Comparison of ENCODE assay signal across 23 cellular contexts in the genomic region with DNA sequence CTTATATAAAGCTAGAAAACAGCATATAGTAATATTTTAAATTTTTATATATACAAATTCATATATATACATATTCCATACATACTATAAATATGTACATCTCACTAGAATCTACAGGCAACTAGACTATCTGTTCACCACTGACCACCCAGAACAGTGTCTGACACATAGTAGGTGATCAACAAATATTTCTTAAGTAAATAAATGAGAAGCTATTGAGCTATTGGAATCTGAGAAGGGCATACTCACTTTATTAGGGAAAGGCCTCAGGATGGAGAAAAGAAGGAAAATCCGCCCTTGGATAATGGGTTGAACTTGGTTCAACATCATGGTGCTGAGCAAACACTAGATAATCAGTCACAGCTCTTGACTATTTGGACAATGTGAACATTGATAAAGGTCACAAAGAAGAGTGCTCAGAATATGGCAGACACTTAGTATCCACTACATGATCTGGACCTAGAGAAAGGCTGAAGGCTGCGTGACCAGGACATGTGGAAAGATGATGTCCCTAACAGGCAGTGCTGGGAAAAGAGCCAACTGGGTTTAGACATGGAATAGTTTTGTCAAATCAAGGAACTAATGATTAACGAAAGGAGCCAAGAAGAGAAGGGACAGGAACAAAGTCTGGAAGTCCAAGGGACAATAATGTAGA.
DNase-seq lines count a peak whose midpoint lies in the region; ATAC-seq, FAIRE-seq and TF ChIP-seq lines count a peak whose summit lies in the region.
"Had no signal": no experiment of that assay in that cellular context is flagged by ENCODE, and none has a peak within 500 bp of the region (broad histone marks: within the 10 kb centered on the region; RNA-seq: fewer than 3 reads in every experiment).

No MANE protein-coding gene starts in this region.

- H3K9me3 Mint-ChIP-seq in Caco-2 (ENCODE audit: unreplicated experiment) (peaks cover 18% of the 10 kb centered on the region), chondrocyte (ENCODE audit: low read depth) (peaks cover 7% of the 10 kb centered on the region)
- H3K9me3 Mint-ChIP-seq: CD8-positive, alpha-beta T cell; HFFc6 had no signal

- ATAC-seq in HepG2: peak; percentile 95
- ATAC-seq in GM19395 (IDR thresholded peaks at IDR 0.05; ENCODE audit: unreplicated experiment): no peak
- ATAC-seq: CD8-positive, alpha-beta T cell; GM12878; HCT116 had no signal

- H3K4me3 ChIP-seq in Caco-2 (ENCODE audit: low read depth, low read length) (no peak overlapping the region), HepG2 (replicated peaks in 1 of 3; ENCODE audit: insufficient read depth in 1 of 3, low read depth in 2 of 3, low read length in 3 of 3) (no peak overlapping the region), MG63 (no peak overlapping the region)
- H3K4me3 ChIP-seq: BLaER1 treated with 17β-estradiol and CSF1 and Interleukin-3, amounts not matched to agents 10 nM and 100 nM; GM12878 had no signal

- no TSS peak for BruUV-seq in Caco-2 (replicated peaks; lab: Mats Ljungman, UMichigan)
- BruUV-seq in HepG2 (replicated peaks; lab: Mats Ljungman, UMichigan): no TSS peak

- no peaks in the 10 kb centered on the region for H3K27me3 ChIP-seq in Caco-2 (replicated peaks; ENCODE audit: control insufficient read depth, insufficient read depth, low read length)
- H3K27me3 ChIP-seq in HepG2 (ENCODE audit: control insufficient read depth in 1 of 2, insufficient read depth in 2 of 2, low read length in 2 of 2): no peaks in the 10 kb centered on the region
- H3K27me3 ChIP-seq in MG63: no peaks in the 10 kb centered on the region
- H3K27me3 ChIP-seq: BLaER1 treated with 17β-estradiol and CSF1 and Interleukin-3, amounts not matched to agents 10 nM and 100 nM had no signal

- H3K79me2 ChIP-seq in HepG2 (ENCODE audit: insufficient read depth, low read length): no peaks in the 10 kb centered on the region

- peak in 1 of 2 experiments; percentile 46; a peak in 1 of 4 replicates for TF ChIP-seq EP300 in HepG2 (IDR thresholded peaks at IDR 0.05; ENCODE audit: low read depth in 2 of 2, low read length in 2 of 2)
- TF ChIP-seq EP300 in HepG2 (CRISPR knock-in tag; IDR thresholded peaks at IDR 0.05; ENCODE audit: borderline replicate concordance): no peak

- H2AFZ ChIP-seq in HepG2 (ENCODE audit: low read length): no peak overlapping the region

- no peak for DNase-seq in Caco-2
- no peak for DNase-seq in chondrocyte (ENCODE audit: low spot score)
- DNase-seq in HepG2 (ENCODE audit: low spot score): peak; percentile 70
- DNase-seq in renal cortical epithelial cell (ENCODE audit: low read depth): peak; percentile 31
- no peak for DNase-seq in NCI-H1694 treated with DMSO at 0.1 percent for 48 hours (lab: John Stamatoyannopoulos, UW)
- no peak for DNase-seq in MG63
- no peak for DNase-seq in activated T-cell treated with anti-CD3 and anti-CD28 coated beads, Interleukin-2, amount 50 U/mL, for 1 hour
- DNase-seq: 8988T; CD8-positive, alpha-beta T cell; DMS 273 treated with DMSO at 0.1 percent for 48 hours; DMS53; DND-41; EL; GOT3; H7; HFFc6 had no signal

- peak; percentile 28 for FAIRE-seq in HepG2 (lab: Jason Lieb, UNC)
- FAIRE-seq: GM12878, GM19239 had no signal

- in situ Hi-C loops in HepG2 (cut with HindIII; ENCODE audit: extremely low pct_ligation_motif_present, low pct_unique_long_range_greater_than_20kb): no loop called here

- H3K9me3 ChIP-seq in Caco-2: no peaks in the 10 kb centered on the region
- H3K9me3 ChIP-seq in HepG2 (ENCODE audit: low read length): no peaks in the 10 kb centered on the region
- no peaks in the 10 kb centered on the region for H3K9me3 ChIP-seq in MG63
- H3K9me3 ChIP-seq: BLaER1 treated with 17β-estradiol and CSF1 and Interleukin-3, amounts not matched to agents 10 nM and 100 nM had no signal

- H3K4me2 ChIP-seq in HepG2 (ENCODE audit: low read depth, low read length): no peak overlapping the region
- H3K4me2 ChIP-seq: BLaER1 treated with 17β-estradiol and CSF1 and Interleukin-3, amounts not matched to agents 10 nM and 100 nM had no signal

- no peaks in the 10 kb centered on the region for H3K36me3 ChIP-seq in Caco-2 (ENCODE audit: control insufficient read depth, insufficient read depth, low read length)
- no peaks in the 10 kb centered on the region; a peak in 1 of 5 replicates for H3K36me3 ChIP-seq in HepG2 (replicated peaks in 1 of 2; ENCODE audit: control insufficient read depth in 1 of 2, insufficient read depth in 2 of 2, low read length in 2 of 2)
- peaks cover 2% of the 10 kb centered on the region; the same call in 1 of the 2 replicates for H3K36me3 ChIP-seq in MG63

- intact Hi-C loops in Caco-2 (cut with micrococcal nuclease; ENCODE audit: unreplicated experiment) (loop anchor here (10.0 kb wide), 1 partner anchor 128 kb away; no protein-coding TSS in a partner anchor), HepG2 (cut with micrococcal nuclease; ENCODE audit: unreplicated experiment) (no loop called here)

- 58% methylated on average over 3 of the region's 3 CpGs for WGBS in HepG2 (ENCODE audit: low lambda C conversion rate)

- H3K4me3 Mint-ChIP-seq in Caco-2 (ENCODE audit: unreplicated experiment) (no peak overlapping the region), chondrocyte (ENCODE audit: unreplicated experiment) (no peak overlapping the region)
- H3K4me3 Mint-ChIP-seq: B cell; CD8-positive, alpha-beta T cell; HFFc6 had no signal

- no peaks in the 10 kb centered on the region for H3K27me3 Mint-ChIP-seq in Caco-2 (ENCODE audit: insufficient read depth, unreplicated experiment)
- H3K27me3 Mint-ChIP-seq in chondrocyte (ENCODE audit: low read depth): no peaks in the 10 kb centered on the region
- H3K27me3 Mint-ChIP-seq: B cell had no signal

- H3K4me1 ChIP-seq in Caco-2 (0 out of 2 replicates have a peak, but pooled peaks cover 9% of the 10 kb centered on the region), HepG2 (ENCODE audit: insufficient read depth, low read length) (peaks cover 27% of the 10 kb centered on the region)

- CTCF ChIA-PET in Caco-2 (lab: Charles Lee) (no interaction called here), HepG2 (lab: Yijun Ruan, JAX; ENCODE audit: low intra/inter-chr PET ratio, low total read pairs) (no interaction called here)

- no peak for TF ChIP-seq CTCF in Caco-2 (IDR thresholded peaks at IDR 0.05; ENCODE audit: insufficient read depth in 1 of 2, low read depth in 1 of 2, low read length in 1 of 2, severe bottlenecking in 1 of 2, unreplicated experiment in 1 of 2)
- no peak for TF ChIP-seq CTCF in chondrocyte (IDR thresholded peaks at IDR 0.05)
- no peak for TF ChIP-seq CTCF in HepG2 (CRISPR knock-in tag; IDR thresholded peaks at IDR 0.05)

- H3K27ac Mint-ChIP-seq in Caco-2 (ENCODE audit: unreplicated experiment): peak overlapping the region; percentile 12
- peak overlapping the region; percentile 2 for H3K27ac Mint-ChIP-seq in chondrocyte (ENCODE audit: unreplicated experiment)
- H3K27ac Mint-ChIP-seq: B cell; CD8-positive, alpha-beta T cell; HFFc6 had no signal

- peak overlapping the region; percentile 10 for H3K27ac ChIP-seq in HepG2 (ENCODE audit: extremely low read length, insufficient read depth, low read length)
- H3K27ac ChIP-seq: BLaER1 treated with 17β-estradiol and CSF1 and Interleukin-3, amounts not matched to agents 10 nM and 100 nM; HL-60 had no signal

- H3K4me1 Mint-ChIP-seq in Caco-2 (ENCODE audit: low read depth, unreplicated experiment): peaks cover 9% of the 10 kb centered on the region
- peaks cover 25% of the 10 kb centered on the region for H3K4me1 Mint-ChIP-seq in chondrocyte (ENCODE audit: low read depth)
- H3K4me1 Mint-ChIP-seq: B cell had no signal

- H3K36me3 Mint-ChIP-seq in Caco-2 (ENCODE audit: insufficient read depth, unreplicated experiment) (peaks cover 11% of the 10 kb centered on the region), chondrocyte (ENCODE audit: low read depth) (peaks cover 5% of the 10 kb centered on the region)

- no peak overlapping the region for H3K9ac ChIP-seq in HepG2 (ENCODE audit: insufficient read depth, low read depth, low read length)
- H3K9ac ChIP-seq: BLaER1 treated with 17β-estradiol and CSF1 and Interleukin-3, amounts not matched to agents 10 nM and 100 nM had no signal

- H4K20me1 ChIP-seq in HepG2 (ENCODE audit: insufficient read depth, low read length): no peaks in the 10 kb centered on the region
- H4K20me1 ChIP-seq: BLaER1 treated with 17β-estradiol and CSF1 and Interleukin-3, amounts not matched to agents 10 nM and 100 nM had no signal

- POLR2A ChIA-PET in Caco-2 (lab: Charles Lee) (no interaction called here), HepG2 (lab: Yijun Ruan, JAX) (no interaction called here)

- no peak for TF ChIP-seq RAD21 in HepG2 (CRISPR knock-in tag; IDR thresholded peaks at IDR 0.05)

- no peak for TF ChIP-seq POLR2A in HepG2 (IDR thresholded peaks at IDR 0.05; ENCODE audit: insufficient read depth in 1 of 2, low read depth in 2 of 2, low read length in 2 of 2)

TF ChIP-seq in HepG2, 621 proteins besides CTCF, POLR2A, EP300 and RAD21 (continues in another document):
- TF ChIP-seq RFX3 (CRISPR knock-in tag; IDR thresholded peaks at IDR 0.05): no peak
- TF ChIP-seq ATAD3A (CRISPR knock-in tag; IDR thresholded peaks at IDR 0.05): no peak
- TF ChIP-seq, protein P1, sequence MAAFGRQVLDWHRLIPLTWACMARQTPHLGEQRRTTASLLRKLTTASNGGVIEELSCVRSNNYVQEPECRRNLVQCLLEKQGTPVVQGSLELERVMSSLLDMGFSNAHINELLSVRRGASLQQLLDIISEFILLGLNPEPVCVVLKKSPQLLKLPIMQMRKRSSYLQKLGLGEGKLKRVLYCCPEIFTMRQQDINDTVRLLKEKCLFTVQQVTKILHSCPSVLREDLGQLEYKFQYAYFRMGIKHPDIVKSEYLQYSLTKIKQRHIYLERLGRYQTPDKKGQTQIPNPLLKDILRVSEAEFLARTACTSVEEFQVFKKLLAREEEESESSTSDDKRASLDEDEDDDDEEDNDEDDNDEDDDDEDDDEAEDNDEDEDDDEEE (CRISPR knock-in tag; IDR thresholded peaks at IDR 0.05): no peak
- TF ChIP-seq CHD4 (IDR thresholded peaks at IDR 0.05; ENCODE audit: borderline replicate concordance, low read length): peak; percentile 43; the same call in 1 of the 2 replicates
- no peak for TF ChIP-seq HIC2 (CRISPR knock-in tag; IDR thresholded peaks at IDR 0.05; ENCODE audit: low read depth)
- TF ChIP-seq ZNF496 (CRISPR knock-in tag; IDR thresholded peaks at IDR 0.05; ENCODE audit: insufficient replicate concordance): no peak

Comparison
In these comparisons a context has a peak if more than half of its experiments do, and no peak if none do; other contexts are left out.
1. DNase-seq: peak in HepG2 (single experiment) and renal cortical epithelial cell (single experiment); none in Caco-2 (0 of 2), chondrocyte (single experiment), NCI-H1694 treated with DMSO at 0.1 percent for 48 hours (single experiment), MG63 (single experiment) and activated T-cell treated with anti-CD3 and anti-CD28 coated beads, Interleukin-2, amount 50 U/mL, for 1 hour (single experiment).